13 cellular contexts compared by ENCODE assay signal in the genomic region with DNA sequence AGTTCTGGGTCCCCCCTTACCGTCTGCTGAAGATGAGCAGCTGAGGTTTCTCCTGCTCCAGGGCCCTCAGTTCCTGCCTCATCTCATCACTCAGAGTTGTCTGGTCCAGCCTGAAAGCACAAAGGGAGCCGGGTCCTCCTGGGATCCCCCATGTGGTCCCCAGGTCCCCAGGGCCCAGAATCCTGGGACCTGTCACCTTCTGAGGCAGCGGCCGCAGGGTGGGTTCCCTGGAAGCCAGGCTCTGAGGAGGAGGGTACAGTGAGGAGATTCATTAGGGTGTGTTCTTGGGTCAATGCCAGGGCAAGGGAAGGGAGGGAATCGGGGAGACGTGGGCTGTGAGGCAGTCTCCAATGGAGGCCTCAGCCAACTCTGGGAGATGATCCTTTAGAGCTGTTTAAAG.
"Had no signal": no experiment of that assay in that cellular context is flagged by ENCODE, and none has a peak within 500 bp of the region (broad histone marks: within the 10 kb centered on the region; RNA-seq: fewer than 3 reads in every experiment).

No MANE protein-coding gene starts in this region.

- H3K9ac ChIP-seq: neural progenitor cell, parathyroid adenoma had no signal

- H3K4me1 Mint-ChIP-seq: memory B cell had no signal

- H3K9me3 ChIP-seq: colonic mucosa, tibial nerve had no signal

- H3K27ac ChIP-seq: cardiac muscle cell, colonic mucosa, neural progenitor cell, parathyroid adenoma, tibial nerve had no signal

- H3K79me2 ChIP-seq: parathyroid adenoma had no signal

- DNase-seq: activated CD4-positive, alpha-beta T cell treated with anti-CD3 and anti-CD28 coated beads, Interleukin-2, amount 50 U/mL, for 1 hour; colonic mucosa; foreskin melanocyte; head of caudate nucleus; SHP77 treated with DMSO at 0.1 percent for 48 hours had no signal

- H3K27me3 Mint-ChIP-seq: memory B cell had no signal

- H3K9me3 Mint-ChIP-seq: memory B cell; neural progenitor cell; T-helper 1 cell treated with Interleukin-12 subunit alpha and Interleukin-12 subunit beta and Interleukin-4 antibody, amounts not matched to agents 30 μg/mL and 1 μg/mL, for 36 hours; WTC11 had no signal

- H3K27me3 ChIP-seq: cardiac muscle cell, colonic mucosa, neural progenitor cell, tibial nerve had no signal

- H3K27ac Mint-ChIP-seq: memory B cell; T-helper 1 cell treated with Interleukin-12 subunit alpha and Interleukin-12 subunit beta and Interleukin-4 antibody, amounts not matched to agents 30 μg/mL and 1 μg/mL, for 36 hours; WTC11 had no signal

- H3K4me1 ChIP-seq: colonic mucosa, parathyroid adenoma, tibial nerve had no signal

- H3K4me3 Mint-ChIP-seq: memory B cell; neural progenitor cell; T-helper 1 cell treated with Interleukin-12 subunit alpha and Interleukin-12 subunit beta and Interleukin-4 antibody, amounts not matched to agents 30 μg/mL and 1 μg/mL, for 36 hours; WTC11 had no signal

- H3K36me3 ChIP-seq: cardiac muscle cell, colonic mucosa, neural progenitor cell had no signal

- H3K4me3 ChIP-seq: cardiac muscle cell, colonic mucosa, neural progenitor cell, tibial nerve had no signal

- H3K36me3 Mint-ChIP-seq: neural progenitor cell, WTC11 had no signal

- H2AFZ ChIP-seq: neural progenitor cell, parathyroid adenoma had no signal

- ATAC-seq: left lobe of liver, WTC11 had no signal

- H3K4me2 ChIP-seq: neural progenitor cell had no signal
